Comparison of ENCODE assay signal across 18 cellular contexts in the genomic region with DNA sequence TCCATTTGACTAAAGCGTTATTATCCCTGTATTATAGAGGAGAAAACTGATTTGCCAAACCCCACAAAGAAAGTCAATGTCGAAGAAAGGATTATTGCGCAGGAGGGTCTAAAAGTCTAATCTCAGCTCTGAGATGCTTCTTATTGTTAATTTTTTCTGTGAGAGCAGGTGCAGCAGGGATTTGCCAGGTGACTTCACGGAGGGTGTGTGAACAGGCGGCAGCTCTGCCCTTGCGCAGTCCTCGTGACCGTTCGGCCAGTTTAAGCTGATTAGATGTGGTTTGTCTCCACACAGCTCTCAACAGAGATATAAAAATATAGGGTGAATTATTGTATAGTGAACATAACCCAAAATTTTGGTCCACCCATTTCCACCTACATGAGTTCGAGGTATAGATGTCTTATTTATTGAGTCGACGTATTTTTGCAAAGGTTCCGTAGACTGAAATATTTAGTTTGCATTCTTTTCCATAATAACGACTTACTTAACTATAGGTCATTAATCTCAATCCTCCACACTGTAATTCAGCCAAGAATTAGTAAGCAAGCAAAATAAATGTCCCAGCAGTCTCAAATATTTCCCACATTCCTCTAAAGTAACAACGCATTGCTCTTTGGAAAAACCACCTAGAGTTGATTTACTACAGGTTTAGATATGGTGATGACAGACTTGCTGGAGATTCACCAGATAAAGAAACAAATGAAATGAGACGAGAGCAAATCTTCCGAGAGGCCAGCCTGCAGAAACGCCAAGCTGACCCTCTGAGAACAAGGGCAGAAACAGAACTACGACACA. TPM values are rescaled to one million over a fixed set of nuclear protein-coding genes. Genes with fewer than 3 reads are reported as not detected.
DNase-seq lines count a peak whose midpoint lies in the region; ATAC-seq, FAIRE-seq and TF ChIP-seq lines count a peak whose summit lies in the region.
"Had no signal": no experiment of that assay in that cellular context is flagged by ENCODE, and none has a peak within 500 bp of the region (broad histone marks: within the 10 kb centered on the region; RNA-seq: fewer than 3 reads in every experiment).

No MANE protein-coding gene starts in this region.

- H3K4me3 ChIP-seq in WERI-Rb-1 (ENCODE audit: low read depth, low read length) (no peak overlapping the region; the same call in 1 of the 2 replicates), H1 (ENCODE audit: extremely low read depth in 1 of 4, insufficient read depth in 2 of 4, low read depth in 3 of 4, low read length in 4 of 4) (no peak overlapping the region)
- H3K4me3 ChIP-seq: A549 had no signal

- H3K18ac ChIP-seq in H1 (ENCODE audit: extremely low read depth, low read length) = no peak overlapping the region

- no peak overlapping the region for H3K9ac ChIP-seq in H1 (replicated peaks in 1 of 4; ENCODE audit: extremely low read depth in 1 of 4, low read depth in 3 of 4, low read length in 3 of 4)

- H2BK5ac ChIP-seq in H1 (ENCODE audit: low read depth, low read length) = no peak overlapping the region

- H3K27me3 Mint-ChIP-seq in mesothelial cell of epicardium (ENCODE audit: low read depth) = no peaks in the 10 kb centered on the region
- peaks cover 0 to 4% (median 2%) of the 10 kb centered on the region in 3 donors for H3K27me3 Mint-ChIP-seq in immature natural killer cell (ENCODE audit: low read depth in 3 of 3)
- H3K27me3 Mint-ChIP-seq: CD4-positive, alpha-beta T cell; IgD-negative memory B cell had no signal

- H3K27ac Mint-ChIP-seq in mesothelial cell of epicardium = peak overlapping the region; percentile 70
- H3K27ac Mint-ChIP-seq in immature natural killer cell = no peak overlapping the region
- H3K27ac Mint-ChIP-seq: CD4-positive, alpha-beta T cell; IgD-negative memory B cell had no signal

- no peak overlapping the region for H2BK120ac ChIP-seq in H1 (replicated peaks; ENCODE audit: low read depth, low read length)

- H3K23me2 ChIP-seq in H1 (ENCODE audit: low read depth, low read length) = no peaks in the 10 kb centered on the region

- H4K91ac ChIP-seq in H1 (replicated peaks; ENCODE audit: insufficient read length, low read length) = no peak overlapping the region

- TF ChIP-seq CTCF in D721Med (IDR thresholded peaks at IDR 0.05; ENCODE audit: insufficient read depth, missing control alignments) (no peak), WERI-Rb-1 (IDR thresholded peaks at IDR 0.05; ENCODE audit: low read depth, low read length) (no peak), H1 (IDR thresholded peaks at IDR 0.05; ENCODE audit: control extremely low read depth in 1 of 3, insufficient read depth in 1 of 3, low read depth in 1 of 3, low read length in 3 of 3) (no peak), mesothelial cell of epicardium (IDR thresholded peaks at IDR 0.05; ENCODE audit: unreplicated experiment) (no peak)

- no peak overlapping the region for H2AFZ ChIP-seq in H1 (ENCODE audit: low read length)

- H3K14ac ChIP-seq in H1 (ENCODE audit: insufficient read length) = no peak overlapping the region

- TF ChIP-seq EP300 in H1 (IDR thresholded peaks at IDR 0.05; ENCODE audit: borderline replicate concordance in 1 of 2, low read depth in 2 of 2, low read length in 2 of 2) = no peak

- H3K27ac ChIP-seq in WERI-Rb-1 (no peak overlapping the region; the same call in 1 of the 2 replicates), H1 (ENCODE audit: low read depth, low read length) (no peak overlapping the region)
- H3K27ac ChIP-seq: 22Rv1, A549, C4-2B had no signal

- peaks cover 5 to 17% (median 8%) of the 10 kb centered on the region in 4 experiments for H3K4me1 ChIP-seq in H1 (replicated peaks in 1 of 4; ENCODE audit: control insufficient read depth in 3 of 4, insufficient read depth in 4 of 4, low read length in 3 of 4)
- H3K4me1 ChIP-seq: A549 had no signal

- H3K79me2 ChIP-seq in H1 (ENCODE audit: control insufficient read depth in 1 of 2, insufficient read depth in 2 of 2, low read length in 2 of 2) = peaks cover 0 to 2% of the 10 kb centered on the region in 2 experiments; a peak in 1 of 4 replicates

- TF ChIP-seq RAD21 in H1 (IDR thresholded peaks at IDR 0.05 in 1 of 2, conservative IDR thresholded peaks at IDR 0.05 in 1 of 2; ENCODE audit: low read depth in 2 of 2, low read length in 2 of 2) = no peak

- H4K5ac ChIP-seq in H1 (ENCODE audit: insufficient read length, low read depth, low read length) = no peak overlapping the region

- FAIRE-seq in D721Med (lab: Jason Lieb, UNC) (peak; percentile 96), H1 (lab: Jason Lieb, UNC) (peak; percentile 32)
- FAIRE-seq: A549, HTR-8/SVneo had no signal

- no peaks in the 10 kb centered on the region for H3K36me3 ChIP-seq in WERI-Rb-1
- peaks cover 0 to 1% (median 0%) of the 10 kb centered on the region in 4 experiments; a peak in 1 of 8 replicates for H3K36me3 ChIP-seq in H1 (ENCODE audit: control insufficient read depth in 2 of 4, insufficient read depth in 4 of 4, low read length in 3 of 4)

- H2BK15ac ChIP-seq in H1 (ENCODE audit: low read length) = no peak overlapping the region

- no peak overlapping the region for H3K56ac ChIP-seq in H1 (replicated peaks; ENCODE audit: insufficient read length, low read depth, low read length)

- H2BK12ac ChIP-seq in H1 (ENCODE audit: low read depth, low read length) = no peak overlapping the region; the same call in 1 of the 2 replicates

- peaks cover 42% of the 10 kb centered on the region for H3K9me3 Mint-ChIP-seq in mesothelial cell of epicardium
- peaks cover 2 to 17% (median 8%) of the 10 kb centered on the region in 6 donors for H3K9me3 Mint-ChIP-seq in immature natural killer cell

- H3K79me1 ChIP-seq in H1 (ENCODE audit: low read depth, low read length) = no peaks in the 10 kb centered on the region

- no peaks in the 10 kb centered on the region for H4K20me1 ChIP-seq in H1 (replicated peaks in 1 of 2; ENCODE audit: control insufficient read depth in 1 of 2, insufficient read depth in 2 of 2, low read length in 2 of 2)

- 94% methylated on average over 19 of the region's 19 CpGs; no CpG with 5 or more reads in 1 of the 2 experiments for WGBS in H1 (ENCODE audit: extremely low coverage in 1 of 2, insufficient coverage in 1 of 2, insufficient read length in 1 of 2, insufficient replicate concordance in 2 of 2, low coverage in 1 of 2, low lambda C conversion rate in 2 of 2, missing lambda C conversion rate in 1 of 2), 2 experiments

- POLR2A ChIA-PET in H1 (lab: Charles Lee; ENCODE audit: partially characterized antibody) = interaction anchor here (0.6 kb wide), 1 partner anchor 115 kb away, joined by 3 read pairs; no protein-coding TSS in a partner anchor

- no peak for ATAC-seq in HG02885 (IDR thresholded peaks at IDR 0.05; ENCODE audit: poor library complexity, unreplicated experiment)
- ATAC-seq: A549 had no signal

- TF ChIP-seq POLR2A in H1 (IDR thresholded peaks at IDR 0.05; ENCODE audit: control extremely low read depth in 1 of 2, low read depth in 2 of 2, low read length in 2 of 2) = no peak

- H2BK20ac ChIP-seq in H1 (ENCODE audit: low read length) = no peak overlapping the region

- H2AK5ac ChIP-seq in H1 (ENCODE audit: low read depth, low read length) = peak overlapping the region; percentile 71; the same call in 1 of the 2 replicates

- H3K4me2 ChIP-seq in H1 (ENCODE audit: insufficient read depth in 1 of 2, low read depth in 2 of 2, low read length in 2 of 2) = no peak overlapping the region
- H3K4me2 ChIP-seq: A549 had no signal

- no peaks in the 10 kb centered on the region for H3K27me3 ChIP-seq in WERI-Rb-1 (ENCODE audit: insufficient read depth, low read depth, severe bottlenecking)
- H3K27me3 ChIP-seq in H1 (replicated peaks in 1 of 4; ENCODE audit: control insufficient read depth in 3 of 4, extremely low read depth in 1 of 4, insufficient read depth in 3 of 4, low read length in 3 of 4) = no peaks in the 10 kb centered on the region

- H3K4me3 Mint-ChIP-seq in mesothelial cell of epicardium = no peak overlapping the region
- H3K4me3 Mint-ChIP-seq in immature natural killer cell = no peak overlapping the region
- H3K4me3 Mint-ChIP-seq: CD4-positive, alpha-beta T cell; IgD-negative memory B cell had no signal

- H4K8ac ChIP-seq in H1 (ENCODE audit: extremely low read depth, insufficient read depth, low read length) = no peak overlapping the region

- H3K4ac ChIP-seq in H1 (replicated peaks; ENCODE audit: insufficient read length, low read depth, low read length) = no peak overlapping the region

- no peak for DNase-seq in D721Med (ENCODE audit: insufficient read length, low spot score)
- DNase-seq in WERI-Rb-1 = peak; percentile 90
- no peak for DNase-seq in H1 (ENCODE audit: low read depth in 1 of 2, low spot score in 2 of 2)
- DNase-seq in mesothelial cell of epicardium (ENCODE audit: low spot score in 2 of 2, unreplicated experiment in 2 of 2) = no peak
- no peak for DNase-seq in immature natural killer cell
- DNase-seq in D341Med (ENCODE audit: low spot score) = no peak
- DNase-seq: AML-193; Caco-2; CD4-positive, alpha-beta T cell; DMS79 treated with DMSO at 0.1 percent for 48 hours; GF-D8; HCEC 1CT had no signal

- peaks cover 32% of the 10 kb centered on the region for H3K36me3 Mint-ChIP-seq in mesothelial cell of epicardium
- no peaks in the 10 kb centered on the region for H3K36me3 Mint-ChIP-seq in immature natural killer cell

- H3K4me1 Mint-ChIP-seq in mesothelial cell of epicardium (peaks cover 35% of the 10 kb centered on the region), immature natural killer cell (no peaks in the 10 kb centered on the region)

- CTCF ChIA-PET in H1 (lab: Charles Lee; ENCODE audit: partially characterized antibody) = interaction anchor here (2.0 kb wide), 1 partner anchor 10 kb away, joined by 5 read pairs; no protein-coding TSS in a partner anchor

- H3K23ac ChIP-seq in H1 (ENCODE audit: insufficient read length) = no peak overlapping the region

- H3K9me3 ChIP-seq in WERI-Rb-1 (ENCODE audit: severe bottlenecking) = peaks cover 4% of the 10 kb centered on the region
- no peaks in the 10 kb centered on the region for H3K9me3 ChIP-seq in H1 (ENCODE audit: insufficient read depth in 2 of 2, low read depth in 1 of 2, low read length in 1 of 2)
- H3K9me3 ChIP-seq: A549, Caco-2 had no signal

TF ChIP-seq in H1, 55 proteins besides CTCF, POLR2A, EP300 and RAD21 (continues in another document):
- TF ChIP-seq PHF8 (conservative IDR thresholded peaks at IDR 0.05; ENCODE audit: low read depth, low read length) = no peak
- TF ChIP-seq TCF12 (IDR thresholded peaks at IDR 0.05; ENCODE audit: low read depth, low read length) = no peak
- no peak for TF ChIP-seq CREB1 (IDR thresholded peaks at IDR 0.05)
- TF ChIP-seq KDM5A (IDR thresholded peaks at IDR 0.05; ENCODE audit: low read length) = no peak

RNA-seq across cellular contexts. Expression of a gene that starts 28.7 kb away (rescaled TPM):
- 67.0 and 69.3 TPM in 2 replicates for total RNA-seq in H1 (2021; fragmentation: NEBNext Ultra II Directional; extraction: Animal tissue kit (Norgen Biotek cat#: 25700))
- polyA plus RNA-seq in H1 (2011; rRNA removed) (36.9 and 53.4 TPM in 2 replicates), immature natural killer cell (not detected)
- 40.7 TPM for polyA plus RNA-seq in H1 (2011; cell fraction: cytosol; rRNA removed)
- 118 TPM for polyA plus RNA-seq in H1 (2011; cell fraction: nucleus; rRNA removed)
- 26.3 to 39.5 TPM (median 35.6 TPM) in 4 replicates for polyA plus RNA-seq in H1 (2012, experiment 1 of 2)
- 1.8 TPM for polyA plus RNA-seq in H1 (2012, experiment 2 of 2)
- polyA plus RNA-seq in H1 (2013, experiment 1 of 2) = 79.4 TPM
- 74.1 TPM for polyA plus RNA-seq in H1 (2013, experiment 2 of 2)
- polyA minus RNA-seq in H1 (2011; rRNA and poly(A)+ RNA removed) = 187 and 223 TPM in 2 replicates
- polyA minus RNA-seq in H1 (2011; cell fraction: cytosol; rRNA and poly(A)+ RNA removed) = 110 TPM
- 335 TPM for polyA minus RNA-seq in H1 (2011; cell fraction: nucleus; rRNA and poly(A)+ RNA removed)
- total RNA-seq in mesothelial cell of epicardium = 104 to 107 TPM (median 106 TPM) in 3 replicates
- total RNA-seq: CD4-positive, alpha-beta T cell had no signal
- polyA plus RNA-seq: IgD-negative memory B cell had no signal
